8 cellular contexts compared by ENCODE assay signal in genomic region chr9:128160603-128160987, GRCh38. TPM values are rescaled to one million over a fixed set of nuclear protein-coding genes. Genes with fewer than 3 reads are reported as not detected.
DNase-seq lines count a peak whose midpoint lies in the region; ATAC-seq and TF ChIP-seq lines count a peak whose summit lies in the region.

No MANE protein-coding gene starts in this region.

- H3K9me3 ChIP-seq in CD4-positive, alpha-beta T cell (ENCODE audit: control insufficient read depth, low read length): no peaks in the 10 kb centered on the region
- H3K9me3 ChIP-seq in Panc1 (ENCODE audit: control insufficient read depth, insufficient read depth, low read depth, low read length) (no peaks in the 10 kb centered on the region), iPS DF 6.9 (ENCODE audit: control insufficient read depth, insufficient read depth, low read length) (no peaks in the 10 kb centered on the region)

- no peaks in the 10 kb centered on the region for H3K9me3 Mint-ChIP-seq in CD4-positive, alpha-beta T cell
- no peaks in the 10 kb centered on the region for H3K9me3 Mint-ChIP-seq in activated naive CD8-positive, alpha-beta T cell treated with anti-CD3 and anti-CD28 coated beads, Interleukin-2, amount 10 ng/mL, durations not matched to agents 7 days and 5 days

- H3K36me3 Mint-ChIP-seq in CD4-positive, alpha-beta T cell (ENCODE audit: low read depth): peaks cover 25% of the 10 kb centered on the region
- H3K36me3 Mint-ChIP-seq in activated naive CD8-positive, alpha-beta T cell treated with anti-CD3 and anti-CD28 coated beads, Interleukin-2, amount 10 ng/mL, durations not matched to agents 7 days and 5 days: peaks cover 4% of the 10 kb centered on the region

- H3K4me3 ChIP-seq in Panc1 (ENCODE audit: low read depth in 2 of 2, low read length in 2 of 2): peak overlapping the region; percentile 77
- peak overlapping the region; percentile 74 for H3K4me3 ChIP-seq in iPS DF 6.9 (ENCODE audit: low read length)

- in situ Hi-C loops in Panc1 (cut with HindIII; ENCODE audit: low pct_unique_long_range_greater_than_20kb, low sequenced_read_pairs): no loop called here

- intact Hi-C loops in CD4-positive, alpha-beta T cell (cut with DNase I, micrococcal nuclease): loop anchor here (1.0 to 2.0 kb wide), 4 partner anchors 31 to 115 kb away; partner anchors contain the start of gene CIZ1 (in 1 of the 2)
- intact Hi-C loops in Panc1 (cut with micrococcal nuclease; ENCODE audit: unreplicated experiment): no loop called here

- H3K27me3 Mint-ChIP-seq in CD4-positive, alpha-beta T cell: no peaks in the 10 kb centered on the region
- no peaks in the 10 kb centered on the region for H3K27me3 Mint-ChIP-seq in activated naive CD8-positive, alpha-beta T cell treated with anti-CD3 and anti-CD28 coated beads, Interleukin-2, amount 10 ng/mL, durations not matched to agents 7 days and 5 days

- DNase-seq in CD4-positive, alpha-beta T cell: peak in 5 of 10 experiments; percentile 12 to 50 (median 22)
- no peak for DNase-seq in Panc1 (ENCODE audit: low read depth, low spot score)
- no peak for DNase-seq in activated naive CD8-positive, alpha-beta T cell treated with anti-CD3 and anti-CD28 coated beads, Interleukin-2, amount 10 ng/mL, durations not matched to agents 7 days and 5 days
- no peak for DNase-seq in iPS DF 6.9 (ENCODE audit: low read depth, low spot score)
- DNase-seq in stimulated activated CD4-positive, alpha-beta T cell treated with anti-CD3 and anti-CD28 coated beads, Interleukin-12 subunit alpha, Interleukin-12 subunit beta, amount 100 ng/mL, for 24 hours (ENCODE audit: low read depth in 2 of 2): peak; percentile 18 to 51
- DNase-seq in GM19240 (ENCODE audit: insufficient read length, low spot score): no peak

- POLR2A ChIA-PET in CD4-positive, alpha-beta T cell (lab: Charles Lee): interaction anchor here (0.5 to 4.4 kb wide), 10 partner anchors 9 to 1731 kb away, joined by 3 to 29 read pairs (median 4); partner anchors contain the start of gene PTGES2
- POLR2A ChIA-PET in Panc1 (lab: Charles Lee): no interaction called here
- POLR2A ChIA-PET in activated naive CD8-positive, alpha-beta T cell treated with anti-CD3 and anti-CD28 coated beads, Interleukin-2, amount 10 ng/mL, durations not matched to agents 7 days and 5 days (lab: Charles Lee): interaction anchor here (0.5 to 2.7 kb wide), 9 partner anchors 30 to 235 kb away, joined by 3 to 22 read pairs (median 3); partner anchors contain the start of genes CIZ1, GOLGA2 and SWI5

- no peak for TF ChIP-seq CTCF in CD4-positive, alpha-beta T cell (IDR thresholded peaks at IDR 0.05)
- TF ChIP-seq CTCF in Panc1 (IDR thresholded peaks at IDR 0.05): no peak

- peak overlapping the region; percentile 89 for H3K4me3 Mint-ChIP-seq in CD4-positive, alpha-beta T cell
- peak overlapping the region; percentile 82 for H3K4me3 Mint-ChIP-seq in activated naive CD8-positive, alpha-beta T cell treated with anti-CD3 and anti-CD28 coated beads, Interleukin-2, amount 10 ng/mL, durations not matched to agents 7 days and 5 days

- H3K4me1 ChIP-seq in Panc1 (ENCODE audit: control insufficient read depth, insufficient read depth, low read length) (0 out of 2 replicates have a peak, but pooled peaks cover 7% of the 10 kb centered on the region), iPS DF 6.9 (ENCODE audit: control insufficient read depth, insufficient read depth, low read length) (0 out of 2 replicates have a peak, but pooled peaks cover 2% of the 10 kb centered on the region)

- CTCF ChIA-PET in CD4-positive, alpha-beta T cell (lab: Charles Lee): interaction anchor here (0.6 to 2.9 kb wide), 4 partner anchors 30 to 1737 kb away, joined by 3 to 8 read pairs (median 3); partner anchors contain the start of gene CIZ1
- CTCF ChIA-PET in Panc1 (lab: Charles Lee): interaction anchor here (0.6 kb wide), 1 partner anchor 36 kb away, joined by 3 read pairs; no protein-coding TSS in a partner anchor

- peak overlapping the region; percentile 77 for H3K27ac ChIP-seq in CD4-positive, alpha-beta T cell (ENCODE audit: low read depth, low read length)
- peak overlapping the region; percentile 81 for H3K27ac ChIP-seq in Panc1 (ENCODE audit: low read length)
- no peak overlapping the region for H3K27ac ChIP-seq in iPS DF 6.9 (ENCODE audit: low read length)

- peak; percentile 11 for ATAC-seq in CD4-positive, alpha-beta T cell (ENCODE audit: poor library complexity)
- ATAC-seq in GM21737 (IDR thresholded peaks at IDR 0.05; ENCODE audit: unreplicated experiment) (peak; percentile 3), Panc1 (no peak; the same call in 1 of the 2 replicates), GM21360 (IDR thresholded peaks at IDR 0.05; ENCODE audit: unreplicated experiment) (no peak)
- peak; percentile 29 for ATAC-seq in activated naive CD8-positive, alpha-beta T cell treated with anti-CD3 and anti-CD28 coated beads, Interleukin-2, amount 10 ng/mL, durations not matched to agents 7 days and 5 days (ENCODE audit: low read depth)

- H3K36me3 ChIP-seq in Panc1 (ENCODE audit: control insufficient read depth, insufficient read depth, low read length) (no peaks in the 10 kb centered on the region; the same call in 1 of the 2 replicates), iPS DF 6.9 (ENCODE audit: control insufficient read depth, insufficient read depth, low read length) (no peaks in the 10 kb centered on the region; the same call in 1 of the 2 replicates)

- peaks cover 20% of the 10 kb centered on the region for H3K4me1 Mint-ChIP-seq in CD4-positive, alpha-beta T cell (ENCODE audit: low read depth)
- H3K4me1 Mint-ChIP-seq in activated naive CD8-positive, alpha-beta T cell treated with anti-CD3 and anti-CD28 coated beads, Interleukin-2, amount 10 ng/mL, durations not matched to agents 7 days and 5 days: peaks cover 15% of the 10 kb centered on the region

- WGBS in iPS DF 6.9 (ENCODE audit: insufficient coverage, insufficient read length): no CpG with 5 or more reads among the region's 23 CpGs

- H3K27ac Mint-ChIP-seq in CD4-positive, alpha-beta T cell: peak overlapping the region; percentile 92
- H3K27ac Mint-ChIP-seq in activated naive CD8-positive, alpha-beta T cell treated with anti-CD3 and anti-CD28 coated beads, Interleukin-2, amount 10 ng/mL, durations not matched to agents 7 days and 5 days: peak overlapping the region; percentile 70

- H3K27me3 ChIP-seq in CD4-positive, alpha-beta T cell (ENCODE audit: control insufficient read depth, insufficient read depth, low read length): no peaks in the 10 kb centered on the region
- H3K27me3 ChIP-seq in Panc1 (ENCODE audit: control insufficient read depth, insufficient read depth, low read length) (no peaks in the 10 kb centered on the region), iPS DF 6.9 (ENCODE audit: control insufficient read depth, insufficient read depth, low read length) (no peaks in the 10 kb centered on the region)

- no TSS peak for BruUV-seq in Panc1 (replicated peaks; lab: Mats Ljungman, UMichigan)

RNA-seq across cellular contexts. Expression of gene BBLN, which starts 0.5 kb away (rescaled TPM):
- 10 to 100 TPM; 53.6 to 55.9 TPM for total RNA-seq in CD4-positive, alpha-beta T cell
- total RNA-seq in Panc1 (2021; ENCODE audit: unreplicated experiment): 48.5 TPM
- polyA plus RNA-seq in Panc1 (2012; ENCODE audit: insufficient read length): 62.5 TPM
- 10 to 100 TPM; 77.6 to 90.9 TPM for total RNA-seq in activated naive CD8-positive, alpha-beta T cell treated with anti-CD3 and anti-CD28 coated beads, Interleukin-2, amount 10 ng/mL, durations not matched to agents 7 days and 5 days

RNA-seq across cellular contexts. Expression of gene LCN2, which starts 11.3 kb away (rescaled TPM):
- not detected for total RNA-seq in CD4-positive, alpha-beta T cell
- 1.0 TPM for total RNA-seq in Panc1 (2021; ENCODE audit: unreplicated experiment)
- polyA plus RNA-seq in Panc1 (2012; ENCODE audit: insufficient read length): not detected
- total RNA-seq in activated naive CD8-positive, alpha-beta T cell treated with anti-CD3 and anti-CD28 coated beads, Interleukin-2, amount 10 ng/mL, durations not matched to agents 7 days and 5 days: not detected

RNA-seq across cellular contexts. Expression of gene CIZ1, which starts 30.8 kb away (rescaled TPM):
- 100 to 1,000 TPM; 106 to 107 TPM for total RNA-seq in CD4-positive, alpha-beta T cell
- total RNA-seq in Panc1 (2021; ENCODE audit: unreplicated experiment): 111 TPM
- polyA plus RNA-seq in Panc1 (2012; ENCODE audit: insufficient read length): 78.0 TPM
- total RNA-seq in activated naive CD8-positive, alpha-beta T cell treated with anti-CD3 and anti-CD28 coated beads, Interleukin-2, amount 10 ng/mL, durations not matched to agents 7 days and 5 days: 100 to 1,000 TPM; 149 to 152 TPM

RNA-seq across cellular contexts. Expression of gene PTGES2, which starts 33.1 kb away (rescaled TPM):
- total RNA-seq in CD4-positive, alpha-beta T cell: 10 to 100 TPM; 43.7 to 43.8 TPM
- total RNA-seq in Panc1 (2021; ENCODE audit: unreplicated experiment): 76.8 TPM
- polyA plus RNA-seq in Panc1 (2012; ENCODE audit: insufficient read length): 151 TPM
- 10 to 100 TPM; 51.8 to 53.2 TPM for total RNA-seq in activated naive CD8-positive, alpha-beta T cell treated with anti-CD3 and anti-CD28 coated beads, Interleukin-2, amount 10 ng/mL, durations not matched to agents 7 days and 5 days

RNA-seq across cellular contexts. Expression of gene DNM1, which starts 42.6 kb away (rescaled TPM):
- total RNA-seq in CD4-positive, alpha-beta T cell: 1 to 10 TPM; 1.8 to 2.5 TPM
- total RNA-seq in Panc1 (2021; ENCODE audit: unreplicated experiment): 18.7 TPM
- polyA plus RNA-seq in Panc1 (2012; ENCODE audit: insufficient read length): 21.0 TPM
- total RNA-seq in activated naive CD8-positive, alpha-beta T cell treated with anti-CD3 and anti-CD28 coated beads, Interleukin-2, amount 10 ng/mL, durations not matched to agents 7 days and 5 days: 1 to 10 TPM; 1.2 to 1.4 TPM

Comparison
In these comparisons a context has a peak if more than half of its experiments do, and no peak if none do; other contexts are left out.
1. ATAC-seq: peak in CD4-positive, alpha-beta T cell (single experiment), GM21737 (single experiment) and activated naive CD8-positive, alpha-beta T cell treated with anti-CD3 and anti-CD28 coated beads, Interleukin-2, amount 10 ng/mL, durations not matched to agents 7 days and 5 days (single experiment); none in Panc1 (single experiment) and GM21360 (single experiment).
2. DNase-seq: peak in stimulated activated CD4-positive, alpha-beta T cell treated with anti-CD3 and anti-CD28 coated beads, Interleukin-12 subunit alpha, Interleukin-12 subunit beta, amount 100 ng/mL, for 24 hours (2 of 2); none in Panc1 (single experiment), activated naive CD8-positive, alpha-beta T cell treated with anti-CD3 and anti-CD28 coated beads, Interleukin-2, amount 10 ng/mL, durations not matched to agents 7 days and 5 days (single experiment), iPS DF 6.9 (single experiment) and GM19240 (single experiment).